Comparison of ENCODE assay signal across 26 cellular contexts in the genomic region with DNA sequence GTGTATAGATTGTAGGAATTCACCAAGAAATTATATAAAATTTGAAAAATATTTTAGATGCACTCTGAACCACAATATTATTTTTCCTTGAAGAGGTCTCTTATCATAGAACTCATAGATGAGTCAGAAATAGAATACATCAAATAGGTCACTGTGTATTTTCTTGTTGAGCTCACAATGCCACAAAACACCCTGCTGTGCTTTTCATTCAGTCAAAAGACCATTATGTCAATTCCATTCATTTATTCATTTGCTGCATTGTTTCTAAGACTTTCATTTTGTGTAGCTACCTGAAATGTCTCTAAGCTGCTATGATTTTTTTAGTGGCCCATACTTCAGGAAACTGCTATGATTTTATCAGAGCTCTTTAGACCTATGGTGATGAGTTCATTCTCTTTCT.
"Had no signal": no experiment of that assay in that cellular context is flagged by ENCODE, and none has a peak within 500 bp of the region (broad histone marks: within the 10 kb centered on the region; RNA-seq: fewer than 3 reads in every experiment).

No MANE protein-coding gene starts in this region.

- H3K9me3 ChIP-seq: esophagus muscularis mucosa, lower lobe of right lung, spleen, testis, tibial nerve had no signal

- H3K27ac ChIP-seq: epithelial cell of prostate, esophagus muscularis mucosa, gastroesophageal sphincter, left ventricle myocardium inferior, lower lobe of right lung, spleen, testis, tibial nerve had no signal

- H3K36me3 ChIP-seq: esophagus muscularis mucosa, gastroesophageal sphincter, left ventricle myocardium inferior, lower lobe of right lung, spleen, tibial nerve had no signal

- H3K27me3 ChIP-seq: esophagus muscularis mucosa, gastroesophageal sphincter, spleen, testis, tibial nerve had no signal

- H3K9me3 Mint-ChIP-seq: effector memory CD8-positive, alpha-beta T cell; mesothelial cell of epicardium; stimulated activated naive CD8-positive, alpha-beta T cell treated with anti-CD3 and anti-CD28 coated beads, Interleukin-15, amount 100 ng/mL, for 72 hours had no signal

- H3K4me3 Mint-ChIP-seq: dendritic cell treated with granulocyte-macrophage colony-stimulating factor and Interleukin-4, amounts not matched to agents 40 ng/mL and 50 ng/mL, for 4 days; effector memory CD8-positive, alpha-beta T cell; immature natural killer cell; memory B cell; mesothelial cell of epicardium; natural killer cell; neural crest cell; stimulated activated naive B cell treated with anti-CD40 and anti-IgM and Interleukin-4, amounts not matched to agents 10 μg/mL and 1 μg/mL and 100 μg/mL, for 72 hours; stimulated activated naive CD8-positive, alpha-beta T cell treated with anti-CD3 and anti-CD28 coated beads, Interleukin-15, amount 100 ng/mL, for 72 hours had no signal

- H3K36me3 Mint-ChIP-seq: immature natural killer cell; memory B cell; mesothelial cell of epicardium; natural killer cell; stimulated activated naive B cell treated with anti-CD40 and anti-IgM and Interleukin-4, amounts not matched to agents 10 μg/mL and 1 μg/mL and 100 μg/mL, for 72 hours had no signal

- H3K4me1 ChIP-seq: esophagus muscularis mucosa, gastroesophageal sphincter, left ventricle myocardium inferior, lower lobe of right lung, spleen, testis, tibial nerve had no signal

- H3K4me3 ChIP-seq: esophagus muscularis mucosa, gastroesophageal sphincter, left ventricle myocardium inferior, lower lobe of right lung, spleen, testis, tibial nerve had no signal

- H3K27me3 Mint-ChIP-seq: dendritic cell treated with granulocyte-macrophage colony-stimulating factor and Interleukin-4, amounts not matched to agents 40 ng/mL and 50 ng/mL, for 4 days; effector memory CD8-positive, alpha-beta T cell; memory B cell had no signal

- H3K4me1 Mint-ChIP-seq: immature natural killer cell; memory B cell; mesothelial cell of epicardium; natural killer cell; neural crest cell; stimulated activated naive B cell treated with anti-CD40 and anti-IgM and Interleukin-4, amounts not matched to agents 10 μg/mL and 1 μg/mL and 100 μg/mL, for 72 hours; stimulated activated naive CD8-positive, alpha-beta T cell treated with anti-CD3 and anti-CD28 coated beads, Interleukin-15, amount 100 ng/mL, for 72 hours had no signal

- H3K27ac Mint-ChIP-seq: dendritic cell treated with granulocyte-macrophage colony-stimulating factor and Interleukin-4, amounts not matched to agents 40 ng/mL and 50 ng/mL, for 4 days; effector memory CD8-positive, alpha-beta T cell; immature natural killer cell; memory B cell; mesothelial cell of epicardium; natural killer cell; stimulated activated naive B cell treated with anti-CD40 and anti-IgM and Interleukin-4, amounts not matched to agents 10 μg/mL and 1 μg/mL and 100 μg/mL, for 72 hours; stimulated activated naive CD8-positive, alpha-beta T cell treated with anti-CD3 and anti-CD28 coated beads, Interleukin-15, amount 100 ng/mL, for 72 hours had no signal

- ATAC-seq: effector memory CD8-positive, alpha-beta T cell; gastroesophageal sphincter; left cardiac atrium; lower lobe of right lung; natural killer cell; sciatic nerve; stimulated activated naive B cell treated with anti-CD40 and anti-IgM and Interleukin-4, amounts not matched to agents 10 μg/mL and 1 μg/mL and 100 μg/mL, for 72 hours; stimulated activated naive CD8-positive, alpha-beta T cell treated with anti-CD3 and anti-CD28 coated beads, Interleukin-15, amount 100 ng/mL, for 72 hours had no signal

- DNase-seq: effector memory CD8-positive, alpha-beta T cell; foreskin fibroblast; glutamatergic neuron; immature natural killer cell; kidney; left cardiac atrium; left ventricle myocardium inferior; lower lobe of right lung; natural killer cell; posterior cingulate gyrus; spleen; stimulated activated CD4-positive, alpha-beta T cell treated with anti-CD3 and anti-CD28 coated beads, Interleukin-15, amount 100 ng/mL, for 24 hours; stimulated activated CD4-positive, alpha-beta T cell treated with anti-CD3 and anti-CD28 coated beads, Interleukin-1b, Interleukin-23, amount 100 ng/mL, for 48 hours; stimulated activated CD4-positive, alpha-beta T cell treated with anti-CD3 and anti-CD28 coated beads, Interleukin-4, amount 100 ng/mL, for 4 hours; stimulated activated naive B cell treated with anti-CD40 and anti-IgM and Interleukin-4, amounts not matched to agents 10 μg/mL and 1 μg/mL and 100 μg/mL, for 72 hours; stimulated activated naive CD8-positive, alpha-beta T cell treated with anti-CD3 and anti-CD28 coated beads, Interleukin-15, amount 100 ng/mL, for 72 hours; testis had no signal
